Comparison of ENCODE assay signal across 8 cellular contexts in genomic region chrX:133415276-133416105, GRCh38. TPM values are rescaled to one million over a fixed set of nuclear protein-coding genes. Genes with fewer than 3 reads are reported as not detected.
DNase-seq lines count a peak whose midpoint lies in the region; TF ChIP-seq lines count a peak whose summit lies in the region.

Gene GPC4 (minus strand): TSS chrX:133415489. CDS start chrX:133414965, 524 bp downstream.

- intact Hi-C loops in lower leg skin (cut with DNase I; ENCODE audit: low total_unique reads) (no loop called here), testis (cut with DNase I; ENCODE audit: low total_unique reads) (no loop called here)

- no peak within 1 kb of the TSS for H3K27ac Mint-ChIP-seq in T-helper 2 cell treated with Interferon-gamma antibody and Interleukin-4, amounts not matched to agents 5 μg/mL and 100 μg/mL, for 36 hours

- peak within 1 kb of the TSS; percentile 35 for H3K4me3 ChIP-seq in lower leg skin (ENCODE audit: low read depth, poor library complexity, severe bottlenecking)
- H3K4me3 ChIP-seq in testis, result peak within 1 kb of the TSS; percentile 36 to 61

- no peaks in the 10 kb centered on the region for H3K9me3 Mint-ChIP-seq in T-helper 2 cell treated with Interferon-gamma antibody and Interleukin-4, amounts not matched to agents 5 μg/mL and 100 μg/mL, for 36 hours

- no peaks in the 10 kb centered on the region for H3K4me1 ChIP-seq in testis

- TF ChIP-seq CTCF in lower leg skin (IDR thresholded peaks at IDR 0.05) (no peak), testis (IDR thresholded peaks at IDR 0.05) (no peak)

- TF ChIP-seq POLR2A in lower leg skin (IDR thresholded peaks at IDR 0.05) (no peak), testis (IDR thresholded peaks at IDR 0.05) (no peak)

- 0 to 41% methylated on average over 11 to 89 of the region's 90 CpGs for WGBS in lower leg skin, 2 donors
- WGBS in testis, 2 donors, result 0% methylated on average over 3 to 33 of the region's 90 CpGs

- H3K4me3 Mint-ChIP-seq in T-helper 2 cell treated with Interferon-gamma antibody and Interleukin-4, amounts not matched to agents 5 μg/mL and 100 μg/mL, for 36 hours, result peak within 1 kb of the TSS; percentile 43

- no peak within 1 kb of the TSS for H3K27ac ChIP-seq in testis

- H3K36me3 ChIP-seq in testis (ENCODE audit: low read depth, missing control alignments), result no peaks in the 10 kb centered on the region

- no peak for DNase-seq in T-helper 2 cell treated with Interferon-gamma antibody and Interleukin-4, amounts not matched to agents 5 μg/mL and 100 μg/mL, for 36 hours (ENCODE audit: low spot score)
- DNase-seq in T-helper 2 cell, result no peak
- DNase-seq in NCI-H2171 treated with DMSO at 0.1 percent for 48 hours (lab: John Stamatoyannopoulos, UW), result peak; percentile 63
- DNase-seq in cerebellum (ENCODE audit: low spot score), result peak; percentile 8
- peak; percentile 20 to 91 for DNase-seq in lower leg skin (ENCODE audit: low spot score in 2 of 2)
- peak; percentile 74 for DNase-seq in testis
- DNase-seq in GOT3 (lab: John Stamatoyannopoulos, UW), result no peak
- no peak for DNase-seq in MV-4-11 (lab: John Stamatoyannopoulos, UW)

- no peaks in the 10 kb centered on the region for H3K9me3 ChIP-seq in testis

- H3K27me3 ChIP-seq in testis, result no peaks in the 10 kb centered on the region

- no peaks in the 10 kb centered on the region for H3K36me3 Mint-ChIP-seq in T-helper 2 cell treated with Interferon-gamma antibody and Interleukin-4, amounts not matched to agents 5 μg/mL and 100 μg/mL, for 36 hours (ENCODE audit: low read depth)

- H3K4me1 Mint-ChIP-seq in T-helper 2 cell treated with Interferon-gamma antibody and Interleukin-4, amounts not matched to agents 5 μg/mL and 100 μg/mL, for 36 hours (ENCODE audit: low read depth), result no peaks in the 10 kb centered on the region

- peaks cover 49% of the 10 kb centered on the region for H3K27me3 Mint-ChIP-seq in T-helper 2 cell treated with Interferon-gamma antibody and Interleukin-4, amounts not matched to agents 5 μg/mL and 100 μg/mL, for 36 hours (ENCODE audit: low read depth)

RNA-seq across cellular contexts. Expression of gene GPC4, which starts in this region (rescaled TPM):
- total RNA-seq in cerebellum, result 4.2 TPM
- 1 to 10 TPM; 2.7 to 7.2 (median 3.7) TPM for total RNA-seq in lower leg skin
- total RNA-seq in testis, result 10 to 100 TPM; 13.8 to 15.9 TPM
- polyA plus RNA-seq in testis (ENCODE audit: insufficient read depth, low read depth, low replicate concordance), result 17.8 TPM

Comparison
In these comparisons a context has a peak if more than half of its experiments do, and no peak if none do; other contexts are left out.
1. DNase-seq: peak in NCI-H2171 treated with DMSO at 0.1 percent for 48 hours (single experiment), cerebellum (single experiment), lower leg skin (2 of 2) and testis (single experiment); none in T-helper 2 cell treated with Interferon-gamma antibody and Interleukin-4, amounts not matched to agents 5 μg/mL and 100 μg/mL, for 36 hours (single experiment), T-helper 2 cell (0 of 5), GOT3 (single experiment) and MV-4-11 (single experiment).